Comparison of ENCODE assay signal across 1 cellular context in the genomic region with DNA sequence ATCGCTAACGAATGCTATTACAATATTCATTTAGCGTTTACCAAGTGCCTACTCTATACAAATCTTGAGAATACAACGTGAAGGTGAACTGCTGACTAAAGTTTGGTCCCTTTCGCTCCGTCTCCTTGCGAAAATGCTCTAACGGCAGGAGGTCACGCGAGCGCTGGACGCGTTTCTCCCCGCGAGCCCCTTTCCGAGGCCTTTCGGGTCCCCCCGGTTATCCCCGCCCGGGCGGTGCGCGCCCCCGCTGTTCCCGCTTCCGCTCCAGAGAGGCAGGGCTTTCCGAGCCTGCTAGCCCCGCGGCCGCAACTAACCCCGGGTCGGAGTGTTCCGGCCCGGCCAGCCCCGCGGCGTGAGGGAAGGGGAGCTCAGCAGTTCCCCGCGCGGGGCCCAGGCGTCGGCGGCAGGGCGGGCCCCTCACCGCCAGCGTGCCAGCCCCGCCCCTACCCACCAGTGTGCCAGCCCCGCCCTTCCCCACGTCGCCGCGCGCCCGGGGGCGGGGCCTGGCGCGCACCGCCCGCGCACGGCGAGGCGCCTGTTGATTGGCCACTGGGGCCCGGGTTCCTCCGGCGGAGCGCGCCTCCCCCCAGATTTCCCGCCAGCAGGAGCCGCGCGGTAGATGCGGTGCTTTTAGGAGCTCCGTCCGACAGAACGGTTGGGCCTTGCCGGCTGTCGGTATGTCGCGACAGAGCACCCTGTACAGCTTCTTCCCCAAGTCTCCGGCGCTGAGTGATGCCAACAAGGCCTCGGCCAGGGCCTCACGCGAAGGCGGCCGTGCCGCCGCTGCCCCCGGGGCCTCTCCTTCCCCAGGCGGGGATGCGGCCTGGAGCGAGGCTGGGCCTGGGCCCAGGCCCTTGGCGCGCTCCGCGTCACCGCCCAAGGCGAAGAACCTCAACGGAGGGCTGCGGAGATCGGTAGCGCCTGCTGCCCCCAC.
TF ChIP-seq lines count a peak whose summit lies in the region.

A gene with protein sequence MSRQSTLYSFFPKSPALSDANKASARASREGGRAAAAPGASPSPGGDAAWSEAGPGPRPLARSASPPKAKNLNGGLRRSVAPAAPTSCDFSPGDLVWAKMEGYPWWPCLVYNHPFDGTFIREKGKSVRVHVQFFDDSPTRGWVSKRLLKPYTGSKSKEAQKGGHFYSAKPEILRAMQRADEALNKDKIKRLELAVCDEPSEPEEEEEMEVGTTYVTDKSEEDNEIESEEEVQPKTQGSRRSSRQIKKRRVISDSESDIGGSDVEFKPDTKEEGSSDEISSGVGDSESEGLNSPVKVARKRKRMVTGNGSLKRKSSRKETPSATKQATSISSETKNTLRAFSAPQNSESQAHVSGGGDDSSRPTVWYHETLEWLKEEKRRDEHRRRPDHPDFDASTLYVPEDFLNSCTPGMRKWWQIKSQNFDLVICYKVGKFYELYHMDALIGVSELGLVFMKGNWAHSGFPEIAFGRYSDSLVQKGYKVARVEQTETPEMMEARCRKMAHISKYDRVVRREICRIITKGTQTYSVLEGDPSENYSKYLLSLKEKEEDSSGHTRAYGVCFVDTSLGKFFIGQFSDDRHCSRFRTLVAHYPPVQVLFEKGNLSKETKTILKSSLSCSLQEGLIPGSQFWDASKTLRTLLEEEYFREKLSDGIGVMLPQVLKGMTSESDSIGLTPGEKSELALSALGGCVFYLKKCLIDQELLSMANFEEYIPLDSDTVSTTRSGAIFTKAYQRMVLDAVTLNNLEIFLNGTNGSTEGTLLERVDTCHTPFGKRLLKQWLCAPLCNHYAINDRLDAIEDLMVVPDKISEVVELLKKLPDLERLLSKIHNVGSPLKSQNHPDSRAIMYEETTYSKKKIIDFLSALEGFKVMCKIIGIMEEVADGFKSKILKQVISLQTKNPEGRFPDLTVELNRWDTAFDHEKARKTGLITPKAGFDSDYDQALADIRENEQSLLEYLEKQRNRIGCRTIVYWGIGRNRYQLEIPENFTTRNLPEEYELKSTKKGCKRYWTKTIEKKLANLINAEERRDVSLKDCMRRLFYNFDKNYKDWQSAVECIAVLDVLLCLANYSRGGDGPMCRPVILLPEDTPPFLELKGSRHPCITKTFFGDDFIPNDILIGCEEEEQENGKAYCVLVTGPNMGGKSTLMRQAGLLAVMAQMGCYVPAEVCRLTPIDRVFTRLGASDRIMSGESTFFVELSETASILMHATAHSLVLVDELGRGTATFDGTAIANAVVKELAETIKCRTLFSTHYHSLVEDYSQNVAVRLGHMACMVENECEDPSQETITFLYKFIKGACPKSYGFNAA (N-terminal part only) (plus strand): TSS at position 589 of the 934 bp plus-strand sequence. CDS start 89 bp downstream, at position 678.

TF ChIP-seq in HepG2, 621 proteins besides CTCF, POLR2A, EP300 and RAD21 (continued from another document and continues in another):
- TF ChIP-seq, protein P1, sequence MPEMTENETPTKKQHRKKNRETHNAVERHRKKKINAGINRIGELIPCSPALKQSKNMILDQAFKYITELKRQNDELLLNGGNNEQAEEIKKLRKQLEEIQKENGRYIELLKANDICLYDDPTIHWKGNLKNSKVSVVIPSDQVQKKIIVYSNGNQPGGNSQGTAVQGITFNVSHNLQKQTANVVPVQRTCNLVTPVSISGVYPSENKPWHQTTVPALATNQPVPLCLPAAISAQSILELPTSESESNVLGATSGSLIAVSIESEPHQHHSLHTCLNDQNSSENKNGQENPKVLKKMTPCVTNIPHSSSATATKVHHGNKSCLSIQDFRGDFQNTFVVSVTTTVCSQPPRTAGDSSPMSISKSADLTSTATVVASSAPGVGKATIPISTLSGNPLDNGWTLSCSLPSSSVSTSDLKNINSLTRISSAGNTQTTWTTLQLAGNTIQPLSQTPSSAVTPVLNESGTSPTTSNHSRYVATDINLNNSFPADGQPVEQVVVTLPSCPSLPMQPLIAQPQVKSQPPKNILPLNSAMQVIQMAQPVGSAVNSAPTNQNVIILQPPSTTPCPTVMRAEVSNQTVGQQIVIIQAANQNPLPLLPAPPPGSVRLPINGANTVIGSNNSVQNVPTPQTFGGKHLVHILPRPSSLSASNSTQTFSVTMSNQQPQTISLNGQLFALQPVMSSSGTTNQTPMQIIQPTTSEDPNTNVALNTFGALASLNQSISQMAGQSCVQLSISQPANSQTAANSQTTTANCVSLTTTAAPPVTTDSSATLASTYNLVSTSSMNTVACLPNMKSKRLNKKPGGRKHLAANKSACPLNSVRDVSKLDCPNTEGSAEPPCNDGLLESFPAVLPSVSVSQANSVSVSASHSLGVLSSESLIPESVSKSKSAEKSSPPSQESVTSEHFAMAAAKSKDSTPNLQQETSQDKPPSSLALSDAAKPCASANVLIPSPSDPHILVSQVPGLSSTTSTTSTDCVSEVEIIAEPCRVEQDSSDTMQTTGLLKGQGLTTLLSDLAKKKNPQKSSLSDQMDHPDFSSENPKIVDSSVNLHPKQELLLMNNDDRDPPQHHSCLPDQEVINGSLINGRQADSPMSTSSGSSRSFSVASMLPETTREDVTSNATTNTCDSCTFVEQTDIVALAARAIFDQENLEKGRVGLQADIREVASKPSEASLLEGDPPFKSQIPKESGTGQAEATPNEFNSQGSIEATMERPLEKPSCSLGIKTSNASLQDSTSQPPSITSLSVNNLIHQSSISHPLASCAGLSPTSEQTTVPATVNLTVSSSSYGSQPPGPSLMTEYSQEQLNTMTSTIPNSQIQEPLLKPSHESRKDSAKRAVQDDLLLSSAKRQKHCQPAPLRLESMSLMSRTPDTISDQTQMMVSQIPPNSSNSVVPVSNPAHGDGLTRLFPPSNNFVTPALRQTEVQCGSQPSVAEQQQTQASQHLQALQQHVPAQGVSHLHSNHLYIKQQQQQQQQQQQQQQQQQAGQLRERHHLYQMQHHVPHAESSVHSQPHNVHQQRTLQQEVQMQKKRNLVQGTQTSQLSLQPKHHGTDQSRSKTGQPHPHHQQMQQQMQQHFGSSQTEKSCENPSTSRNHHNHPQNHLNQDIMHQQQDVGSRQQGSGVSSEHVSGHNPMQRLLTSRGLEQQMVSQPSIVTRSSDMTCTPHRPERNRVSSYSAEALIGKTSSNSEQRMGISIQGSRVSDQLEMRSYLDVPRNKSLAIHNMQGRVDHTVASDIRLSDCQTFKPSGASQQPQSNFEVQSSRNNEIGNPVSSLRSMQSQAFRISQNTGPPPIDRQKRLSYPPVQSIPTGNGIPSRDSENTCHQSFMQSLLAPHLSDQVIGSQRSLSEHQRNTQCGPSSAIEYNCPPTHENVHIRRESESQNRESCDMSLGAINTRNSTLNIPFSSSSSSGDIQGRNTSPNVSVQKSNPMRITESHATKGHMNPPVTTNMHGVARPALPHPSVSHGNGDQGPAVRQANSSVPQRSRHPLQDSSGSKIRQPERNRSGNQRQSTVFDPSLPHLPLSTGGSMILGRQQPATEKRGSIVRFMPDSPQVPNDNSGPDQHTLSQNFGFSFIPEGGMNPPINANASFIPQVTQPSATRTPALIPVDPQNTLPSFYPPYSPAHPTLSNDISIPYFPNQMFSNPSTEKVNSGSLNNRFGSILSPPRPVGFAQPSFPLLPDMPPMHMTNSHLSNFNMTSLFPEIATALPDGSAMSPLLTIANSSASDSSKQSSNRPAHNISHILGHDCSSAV (CRISPR knock-in tag; IDR thresholded peaks at IDR 0.05; ENCODE audit: borderline replicate concordance), result no peak
- TF ChIP-seq JUN (CRISPR knock-in tag; IDR thresholded peaks at IDR 0.05), result peak; percentile 23; the same call in 1 of the 2 replicates
- TF ChIP-seq RNF219 (CRISPR knock-in tag; IDR thresholded peaks at IDR 0.05), result peak; percentile 31; the same call in 1 of the 2 replicates
- peak; percentile 59; the same call in 1 of the 2 replicates for TF ChIP-seq CHD2 (IDR thresholded peaks at IDR 0.05; ENCODE audit: low read depth, low read length)
- peak; percentile 89 to 91; a peak in 1 of 4 replicates for TF ChIP-seq KLF16 (CRISPR knock-in tag; IDR thresholded peaks at IDR 0.05)
- no peak for TF ChIP-seq ZFP37 (CRISPR knock-in tag; IDR thresholded peaks at IDR 0.05; ENCODE audit: borderline replicate concordance)
- peak; percentile 88 for TF ChIP-seq ZNF430 (CRISPR knock-in tag; IDR thresholded peaks at IDR 0.05)
- TF ChIP-seq, protein P2, sequence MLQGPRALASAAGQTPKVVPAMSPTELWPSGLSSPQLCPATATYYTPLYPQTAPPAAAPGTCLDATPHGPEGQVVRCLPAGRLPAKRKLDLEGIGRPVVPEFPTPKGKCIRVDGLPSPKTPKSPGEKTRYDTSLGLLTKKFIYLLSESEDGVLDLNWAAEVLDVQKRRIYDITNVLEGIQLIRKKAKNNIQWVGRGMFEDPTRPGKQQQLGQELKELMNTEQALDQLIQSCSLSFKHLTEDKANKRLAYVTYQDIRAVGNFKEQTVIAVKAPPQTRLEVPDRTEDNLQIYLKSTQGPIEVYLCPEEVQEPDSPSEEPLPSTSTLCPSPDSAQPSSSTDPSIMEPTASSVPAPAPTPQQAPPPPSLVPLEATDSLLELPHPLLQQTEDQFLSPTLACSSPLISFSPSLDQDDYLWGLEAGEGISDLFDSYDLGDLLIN (CRISPR knock-in tag; IDR thresholded peaks at IDR 0.05; ENCODE audit: borderline replicate concordance), result peak; percentile 81; the same call in 1 of the 2 replicates
- no peak for TF ChIP-seq RARG (CRISPR knock-in tag; IDR thresholded peaks at IDR 0.05; ENCODE audit: low read depth)
- peak; percentile 97 for TF ChIP-seq ZNF883 (CRISPR knock-in tag; IDR thresholded peaks at IDR 0.05; ENCODE audit: not compliant biosample characterization)
- no peak for TF ChIP-seq NFE2L2 (IDR thresholded peaks at IDR 0.05; ENCODE audit: low read length)
- TF ChIP-seq ZNF841 (CRISPR knock-in tag; IDR thresholded peaks at IDR 0.05; ENCODE audit: borderline replicate concordance), result peak; percentile 71; the same call in 1 of the 2 replicates
- TF ChIP-seq ZNF616 (CRISPR knock-in tag; IDR thresholded peaks at IDR 0.05; ENCODE audit: low read depth), result peak; percentile 50; the same call in 1 of the 2 replicates
- TF ChIP-seq ARNTL (CRISPR knock-in tag; IDR thresholded peaks at IDR 0.05), result peak; percentile 54
- TF ChIP-seq HOXA3 (CRISPR knock-in tag; IDR thresholded peaks at IDR 0.05), result peak; percentile 64
- TF ChIP-seq ZNF850 (CRISPR knock-in tag; conservative IDR thresholded peaks at IDR 0.05), result 0 out of 2 replicates have a peak, but pooled peaks have one; percentile 39
- TF ChIP-seq SNAPC5 (CRISPR knock-in tag; IDR thresholded peaks at IDR 0.05; ENCODE audit: borderline replicate concordance), result peak; percentile 93; the same call in 1 of the 2 replicates
- peak; percentile 96; the same call in 1 of the 2 replicates for TF ChIP-seq ZNF749 (CRISPR knock-in tag; IDR thresholded peaks at IDR 0.05; ENCODE audit: borderline replicate concordance)
- TF ChIP-seq SMC3 (IDR thresholded peaks at IDR 0.05; ENCODE audit: low read length), result no peak
- TF ChIP-seq, protein P3, sequence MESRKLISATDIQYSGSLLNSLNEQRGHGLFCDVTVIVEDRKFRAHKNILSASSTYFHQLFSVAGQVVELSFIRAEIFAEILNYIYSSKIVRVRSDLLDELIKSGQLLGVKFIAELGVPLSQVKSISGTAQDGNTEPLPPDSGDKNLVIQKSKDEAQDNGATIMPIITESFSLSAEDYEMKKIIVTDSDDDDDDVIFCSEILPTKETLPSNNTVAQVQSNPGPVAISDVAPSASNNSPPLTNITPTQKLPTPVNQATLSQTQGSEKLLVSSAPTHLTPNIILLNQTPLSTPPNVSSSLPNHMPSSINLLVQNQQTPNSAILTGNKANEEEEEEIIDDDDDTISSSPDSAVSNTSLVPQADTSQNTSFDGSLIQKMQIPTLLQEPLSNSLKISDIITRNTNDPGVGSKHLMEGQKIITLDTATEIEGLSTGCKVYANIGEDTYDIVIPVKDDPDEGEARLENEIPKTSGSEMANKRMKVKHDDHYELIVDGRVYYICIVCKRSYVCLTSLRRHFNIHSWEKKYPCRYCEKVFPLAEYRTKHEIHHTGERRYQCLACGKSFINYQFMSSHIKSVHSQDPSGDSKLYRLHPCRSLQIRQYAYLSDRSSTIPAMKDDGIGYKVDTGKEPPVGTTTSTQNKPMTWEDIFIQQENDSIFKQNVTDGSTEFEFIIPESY (CRISPR knock-in tag; IDR thresholded peaks at IDR 0.05), result no peak
- TF ChIP-seq CREM (IDR thresholded peaks at IDR 0.05), result no peak
- no peak for TF ChIP-seq CREM (CRISPR knock-in tag; IDR thresholded peaks at IDR 0.05)
- TF ChIP-seq ZNF788 (CRISPR knock-in tag; IDR thresholded peaks at IDR 0.05; ENCODE audit: borderline replicate concordance), result peak; percentile 39; the same call in 1 of the 2 replicates
- no peak for TF ChIP-seq POLR2AphosphoS2 (IDR thresholded peaks at IDR 0.05; ENCODE audit: low read depth, low read length)
- no peak for TF ChIP-seq CENPX (CRISPR knock-in tag; IDR thresholded peaks at IDR 0.05)
- TF ChIP-seq SMAD1 (CRISPR knock-in tag; IDR thresholded peaks at IDR 0.05; ENCODE audit: borderline replicate concordance, low read depth), result 0 out of 2 replicates have a peak, but pooled peaks have one; percentile 90
- TF ChIP-seq ZBTB3 (CRISPR knock-in tag; IDR thresholded peaks at IDR 0.05; ENCODE audit: borderline replicate concordance, low read depth), result peak; percentile 78; the same call in 1 of the 2 replicates
- no peak for TF ChIP-seq TCF12 (IDR thresholded peaks at IDR 0.05)
- TF ChIP-seq TCF12 (CRISPR knock-in tag; IDR thresholded peaks at IDR 0.05), result peak; percentile 77; the same call in 1 of the 2 replicates
- peak; percentile 75 for TF ChIP-seq POLR2G (IDR thresholded peaks at IDR 0.05; ENCODE audit: low read depth, low read length)
- no peak; the same call in 1 of the 2 replicates for TF ChIP-seq ZNF12 (CRISPR knock-in tag; IDR thresholded peaks at IDR 0.05)
- TF ChIP-seq ZNF589 (CRISPR knock-in tag; conservative IDR thresholded peaks at IDR 0.05), result peak; percentile 89
- TF ChIP-seq ZNF740 (CRISPR knock-in tag; IDR thresholded peaks at IDR 0.05), result peak; percentile 63
